Comparison of ENCODE assay signal across 10 cellular contexts in the genomic region with DNA sequence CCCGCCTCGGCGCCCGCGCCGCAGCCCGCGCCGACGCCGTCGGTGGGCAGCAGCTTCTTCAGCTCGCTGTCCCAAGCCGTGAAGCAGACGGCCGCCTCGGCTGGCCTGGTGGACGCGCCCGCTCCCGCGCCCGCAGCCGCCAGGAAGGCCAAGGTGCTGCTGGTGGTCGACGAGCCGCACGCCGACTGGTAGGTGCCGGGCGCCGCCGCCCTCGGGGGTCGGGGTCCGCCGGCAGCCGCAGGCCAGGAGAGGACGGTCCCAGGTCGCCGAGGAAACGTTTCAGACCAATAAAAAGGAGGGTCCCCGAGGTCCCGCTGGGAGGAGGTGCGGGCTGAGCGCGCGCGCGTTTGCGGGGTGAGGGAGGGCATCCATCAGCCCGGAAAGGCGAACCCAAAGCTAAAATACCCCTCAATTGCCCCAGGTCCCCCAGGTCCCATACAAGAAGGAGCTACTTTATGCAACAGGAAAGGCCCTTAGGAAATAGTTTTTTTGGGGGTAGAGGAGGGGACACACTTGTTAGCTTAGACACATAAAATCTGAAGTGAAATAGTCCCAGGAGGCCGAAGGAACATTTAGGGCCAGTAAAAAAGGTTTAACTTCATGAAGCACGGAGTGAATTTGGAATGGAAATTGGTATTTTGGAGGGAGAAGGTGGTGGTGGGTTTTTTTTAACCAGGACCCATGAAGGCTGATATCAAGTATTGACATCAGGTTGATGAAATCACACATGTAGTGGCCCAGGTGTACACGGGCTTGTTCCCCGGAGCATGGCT. TPM values are rescaled to one million over a fixed set of nuclear protein-coding genes. Genes with fewer than 3 reads are reported as not detected.
DNase-seq lines count a peak whose midpoint lies in the region; ATAC-seq and TF ChIP-seq lines count a peak whose summit lies in the region.
"Had no signal": no experiment of that assay in that cellular context is flagged by ENCODE, and none has a peak within 500 bp of the region (broad histone marks: within the 10 kb centered on the region; RNA-seq: fewer than 3 reads in every experiment).

No MANE protein-coding gene starts in this region.

- peak overlapping the region; percentile 49 for H3K4me3 Mint-ChIP-seq in osteocyte (ENCODE audit: unreplicated experiment)

- peaks cover 68% of the 10 kb centered on the region for H3K27me3 Mint-ChIP-seq in osteocyte (ENCODE audit: unreplicated experiment)

- DNase-seq in D341Med (ENCODE audit: low spot score) (peak; percentile 76), dorsolateral prefrontal cortex (no peak), osteocyte (ENCODE audit: extremely low spot score, unreplicated experiment) (no peak), NCI-H1930 (lab: John Stamatoyannopoulos, UW) (no peak), DMS153 (lab: John Stamatoyannopoulos, UW) (no peak), DMS153 treated with DMSO at 0.1 percent for 48 hours (lab: John Stamatoyannopoulos, UW; ENCODE audit: unreplicated experiment) (no peak), A172 (ENCODE audit: low spot score) (no peak)

- H3K36me3 Mint-ChIP-seq in osteocyte (ENCODE audit: unreplicated experiment), result no peaks in the 10 kb centered on the region
- H3K36me3 Mint-ChIP-seq: IgD-negative memory B cell had no signal

- TF ChIP-seq CTCF in dorsolateral prefrontal cortex (IDR thresholded peaks at IDR 0.05 in 54 of 56, conservative IDR thresholded peaks at IDR 0.05 in 2 of 56; ENCODE audit: low read depth in 1 of 56, partially characterized antibody in 56 of 56) (no peak), osteocyte (IDR thresholded peaks at IDR 0.05) (no peak)

- peak overlapping the region; percentile 29 to 76 (median 60) for H3K4me3 ChIP-seq in dorsolateral prefrontal cortex

- peaks cover 4% of the 10 kb centered on the region for H3K4me1 Mint-ChIP-seq in osteocyte (ENCODE audit: unreplicated experiment)

- H3K27ac Mint-ChIP-seq in osteocyte (ENCODE audit: unreplicated experiment), result no peak overlapping the region
- H3K27ac Mint-ChIP-seq: IgD-negative memory B cell had no signal

- H3K27ac ChIP-seq in dorsolateral prefrontal cortex, result peak overlapping the region in 31 of 59 donors; percentile 12 to 83 (median 57)

- ATAC-seq in HG03342 (IDR thresholded peaks at IDR 0.05; ENCODE audit: unreplicated experiment), result peak; percentile 6

- H3K27me3 ChIP-seq in dorsolateral prefrontal cortex, result peaks cover 0 to 35% (median 4%) of the 10 kb centered on the region in 45 donors

- intact Hi-C loops in dorsolateral prefrontal cortex (cut with DNase I), result loop anchor here in 1 of 2 donors (10.0 kb wide), 1 partner anchor 120 kb away; no protein-coding TSS in a partner anchor

- no peaks in the 10 kb centered on the region for H3K9me3 Mint-ChIP-seq in osteocyte (ENCODE audit: unreplicated experiment)
- H3K9me3 Mint-ChIP-seq: IgD-negative memory B cell had no signal

RNA-seq across cellular contexts. Expression of a gene that starts 0.7 kb away (rescaled TPM):
- total RNA-seq in dorsolateral prefrontal cortex, result 100 to 1,000 TPM in 117 of 120 experiments, 10 to 100 TPM in 3; 64.5 to 365 (median 234) TPM
- 0.46 TPM in 1 of 2 replicates, not detected in the other for total RNA-seq in osteocyte
- 0.12 and 0.59 TPM in 2 replicates for total RNA-seq in A172 (2014; rRNA removed; shearing (Covaris generic))
- total RNA-seq: RPMI7951 had no signal

Comparison
In these comparisons a context has a peak if more than half of its experiments do, and no peak if none do; other contexts are left out.
1. RNA of a gene that starts 0.7 kb away (total RNA-seq): 64.5 to 365 TPM in dorsolateral prefrontal cortex; 0.12 to 0.59 TPM in A172 and 0.46 TPM in osteocyte; every median in the first group is over 10 times any median in the second.